Comparison of ENCODE assay signal across 7 cellular contexts in genomic region chr1:109193653-109194590, GRCh38. TPM values are rescaled to one million over a fixed set of nuclear protein-coding genes. Genes with fewer than 3 reads are reported as not detected.
DNase-seq lines count a peak whose midpoint lies in the region; ATAC-seq, FAIRE-seq and TF ChIP-seq lines count a peak whose summit lies in the region.

No MANE protein-coding gene starts in this region.

- WGBS in HepG2 (ENCODE audit: low lambda C conversion rate), result 0% methylated on average over 14 of the region's 14 CpGs

- FAIRE-seq in HepG2 (lab: Jason Lieb, UNC), result peak; percentile 75

- ATAC-seq in HG02981 (IDR thresholded peaks at IDR 0.05; ENCODE audit: unreplicated experiment), result peak; percentile 59
- peak; percentile 78 for ATAC-seq in activated naive CD8-positive, alpha-beta T cell treated with anti-CD3 and anti-CD28 coated beads, Interleukin-2, amount 10 ng/mL, durations not matched to agents 7 days and 5 days (ENCODE audit: low read depth)
- peak; percentile 58 for ATAC-seq in HepG2
- ATAC-seq in HG02840 (IDR thresholded peaks at IDR 0.05; ENCODE audit: low FRiP score, unreplicated experiment), result no peak

- CTCF ChIA-PET in HepG2 (lab: Yijun Ruan, JAX; ENCODE audit: low intra/inter-chr PET ratio, low total read pairs), result interaction anchor here (0.9 kb wide), 1 partner anchor 81 kb away, joined by 3 read pairs; no protein-coding TSS in a partner anchor

- TF ChIP-seq RAD21 in HepG2 (CRISPR knock-in tag; IDR thresholded peaks at IDR 0.05), result peak; percentile 63; the same call in 1 of the 2 replicates

- no peak overlapping the region for H3K27ac Mint-ChIP-seq in activated naive CD8-positive, alpha-beta T cell treated with anti-CD3 and anti-CD28 coated beads, Interleukin-2, amount 10 ng/mL, durations not matched to agents 7 days and 5 days

- no peaks in the 10 kb centered on the region for H3K79me2 ChIP-seq in HepG2 (ENCODE audit: insufficient read depth, low read length)

- H2AFZ ChIP-seq in HepG2 (ENCODE audit: low read length), result no peak overlapping the region

- in situ Hi-C loops in HepG2 (cut with HindIII; ENCODE audit: extremely low pct_ligation_motif_present, low pct_unique_long_range_greater_than_20kb), result no loop called here

- peak overlapping the region; percentile 67 for H3K4me2 ChIP-seq in HepG2 (ENCODE audit: low read depth, low read length)

- BruUV-seq in HepG2 (replicated peaks; lab: Mats Ljungman, UMichigan), result no TSS peak

- H4K20me1 ChIP-seq in HepG2 (ENCODE audit: insufficient read depth, low read length), result no peaks in the 10 kb centered on the region

- TF ChIP-seq POLR2A in HepG2 (IDR thresholded peaks at IDR 0.05; ENCODE audit: insufficient read depth in 1 of 2, low read depth in 2 of 2, low read length in 2 of 2), result no peak

- peaks cover 16% of the 10 kb centered on the region; the same call in 1 of the 2 replicates for H3K4me1 ChIP-seq in SJCRH30
- H3K4me1 ChIP-seq in HepG2 (ENCODE audit: insufficient read depth, low read length), result peaks cover 55% of the 10 kb centered on the region

- DNase-seq in GM10266 (ENCODE audit: extremely low spot score) (peak; percentile 75), SJCRH30 (peak; percentile 48 to 79), HepG2 (ENCODE audit: low spot score) (no peak)
- peak; percentile 76 for DNase-seq in activated naive CD8-positive, alpha-beta T cell treated with anti-CD3 and anti-CD28 coated beads, Interleukin-2, amount 10 ng/mL, durations not matched to agents 7 days and 5 days
- DNase-seq in stimulated activated naive CD4-positive, alpha-beta T cell (lab: John Stamatoyannopoulos, UW), result peak in 4 of 6 experiments; percentile 11 to 58 (median 19)

- H3K36me3 Mint-ChIP-seq in activated naive CD8-positive, alpha-beta T cell treated with anti-CD3 and anti-CD28 coated beads, Interleukin-2, amount 10 ng/mL, durations not matched to agents 7 days and 5 days, result no peaks in the 10 kb centered on the region

- no peak overlapping the region for H3K9ac ChIP-seq in HepG2 (ENCODE audit: insufficient read depth, low read depth, low read length)

- H3K27me3 ChIP-seq in SJCRH30 (no peaks in the 10 kb centered on the region), HepG2 (ENCODE audit: control insufficient read depth in 1 of 2, insufficient read depth in 2 of 2, low read length in 2 of 2) (no peaks in the 10 kb centered on the region; a peak in 2 of 5 replicates)

- intact Hi-C loops in HepG2 (cut with micrococcal nuclease; ENCODE audit: unreplicated experiment), result loop anchor here (5.0 kb wide), 1 partner anchor 82 kb away; the partner anchor contains the start of gene ELAPOR1

- H3K27ac ChIP-seq in SJCRH30, result no peak overlapping the region
- H3K27ac ChIP-seq in HepG2 (ENCODE audit: extremely low read length, insufficient read depth, low read length), result no peak overlapping the region

- H3K4me3 ChIP-seq in SJCRH30 (no peak overlapping the region), HepG2 (replicated peaks in 1 of 3; ENCODE audit: insufficient read depth in 1 of 3, low read depth in 2 of 3, low read length in 3 of 3) (peak overlapping the region in 1 of 3 experiments; percentile 52; a peak in 1 of 6 replicates)

- TF ChIP-seq CTCF in GM10266 (IDR thresholded peaks at IDR 0.05; ENCODE audit: control insufficient read depth, insufficient read depth, low read depth, missing control alignments) (peak; percentile 75), HepG2 (CRISPR knock-in tag; IDR thresholded peaks at IDR 0.05) (peak; percentile 84)

- TF ChIP-seq EP300 in HepG2 (IDR thresholded peaks at IDR 0.05; ENCODE audit: low read depth in 2 of 2, low read length in 2 of 2), result no peak
- TF ChIP-seq EP300 in HepG2 (CRISPR knock-in tag; IDR thresholded peaks at IDR 0.05; ENCODE audit: borderline replicate concordance), result no peak

- no peaks in the 10 kb centered on the region for H3K9me3 Mint-ChIP-seq in activated naive CD8-positive, alpha-beta T cell treated with anti-CD3 and anti-CD28 coated beads, Interleukin-2, amount 10 ng/mL, durations not matched to agents 7 days and 5 days

- H3K27me3 Mint-ChIP-seq in activated naive CD8-positive, alpha-beta T cell treated with anti-CD3 and anti-CD28 coated beads, Interleukin-2, amount 10 ng/mL, durations not matched to agents 7 days and 5 days, result no peaks in the 10 kb centered on the region

- no peaks in the 10 kb centered on the region for H3K36me3 ChIP-seq in SJCRH30
- no peaks in the 10 kb centered on the region for H3K36me3 ChIP-seq in HepG2 (replicated peaks in 1 of 2; ENCODE audit: control insufficient read depth in 1 of 2, insufficient read depth in 2 of 2, low read length in 2 of 2)

- POLR2A ChIA-PET in activated naive CD8-positive, alpha-beta T cell treated with anti-CD3 and anti-CD28 coated beads, Interleukin-2, amount 10 ng/mL, durations not matched to agents 7 days and 5 days (lab: Charles Lee), result no interaction called here
- POLR2A ChIA-PET in HepG2 (lab: Yijun Ruan, JAX), result interaction anchor here (1.7 kb wide), 2 partner anchors 13 to 20 kb away, joined by 5 to 7 read pairs; partner anchors contain the start of gene SARS1

- H3K4me3 Mint-ChIP-seq in activated naive CD8-positive, alpha-beta T cell treated with anti-CD3 and anti-CD28 coated beads, Interleukin-2, amount 10 ng/mL, durations not matched to agents 7 days and 5 days, result no peak overlapping the region

- peaks cover 7% of the 10 kb centered on the region for H3K4me1 Mint-ChIP-seq in activated naive CD8-positive, alpha-beta T cell treated with anti-CD3 and anti-CD28 coated beads, Interleukin-2, amount 10 ng/mL, durations not matched to agents 7 days and 5 days

- H3K9me3 ChIP-seq in SJCRH30 (replicated peaks), result no peaks in the 10 kb centered on the region
- H3K9me3 ChIP-seq in HepG2 (ENCODE audit: low read length), result no peaks in the 10 kb centered on the region

TF ChIP-seq in HepG2, 621 proteins besides CTCF, POLR2A, EP300 and RAD21 (continues in another document):
- TF ChIP-seq CEBPB (IDR thresholded peaks at IDR 0.05; ENCODE audit: borderline replicate concordance, low read depth, low read length) (peak; percentile 24; the same call in 1 of the 2 replicates), XRCC5 (optimal IDR thresholded peaks at IDR 0.05; ENCODE audit: low read length) (peak; percentile 34), RARA (CRISPR knock-in tag; IDR thresholded peaks at IDR 0.05) (no peak)

RNA-seq across cellular contexts. Expression of gene SARS1, which starts 19.8 kb away (rescaled TPM):
- 105 and 107 TPM in 2 replicates for total RNA-seq in SJCRH30 (2014; rRNA removed; shearing (Covaris generic))
- total RNA-seq in activated naive CD8-positive, alpha-beta T cell treated with anti-CD3 and anti-CD28 coated beads, Interleukin-2, amount 10 ng/mL, durations not matched to agents 7 days and 5 days, result 100 to 1,000 TPM; 176 to 184 TPM
- total RNA-seq in HepG2 (2016; rRNA removed; fragmentation: Illumina TruSeq; extraction: Trizol), result 134 and 166 TPM in 2 replicates
- 35.5 and 37.6 TPM in 2 replicates for total RNA-seq in HepG2 (2016; cell fraction: cytosol; rRNA removed; fragmentation: Illumina TruSeq; extraction: Trizol; ENCODE audit: low read depth)
- 133 and 171 TPM in 2 replicates for total RNA-seq in HepG2 (2016; cell fraction: insoluble cytoplasmic fraction; rRNA removed; fragmentation: Illumina TruSeq; extraction: Trizol)
- total RNA-seq in HepG2 (2016; cell fraction: membrane; rRNA removed; fragmentation: Illumina TruSeq; extraction: Trizol), result 59.1 and 63.3 TPM in 2 replicates
- 64.5 and 74.2 TPM in 2 replicates for total RNA-seq in HepG2 (2016; cell fraction: nucleus; rRNA removed; fragmentation: Illumina TruSeq; extraction: Trizol)
- 103 and 142 TPM in 2 replicates for polyA plus RNA-seq in HepG2 (2011; rRNA removed)
- polyA plus RNA-seq in HepG2 (2011; cell fraction: cytosol; rRNA removed), result 112 and 159 TPM in 2 replicates
- polyA plus RNA-seq in HepG2 (2011; cell fraction: nucleus; rRNA removed), result 105 and 142 TPM in 2 replicates
- 149 and 254 TPM in 2 replicates for polyA plus RNA-seq in HepG2 (2012)
- polyA plus RNA-seq in HepG2 (2016; cell fraction: cytosol; fragmentation: Illumina TruSeq; extraction: Trizol; ENCODE audit: low read depth), result 26.3 and 26.7 TPM in 2 replicates
- polyA plus RNA-seq in HepG2 (2016; cell fraction: insoluble cytoplasmic fraction; fragmentation: Illumina TruSeq; extraction: Trizol; ENCODE audit: low read depth), result 147 and 154 TPM in 2 replicates
- 40.9 and 46.0 TPM in 2 replicates for polyA plus RNA-seq in HepG2 (2016; cell fraction: membrane; fragmentation: Illumina TruSeq; extraction: Trizol; ENCODE audit: low read depth)
- 89.4 and 93.0 TPM in 2 replicates for polyA plus RNA-seq in HepG2 (2016; cell fraction: nucleus; fragmentation: Illumina TruSeq; extraction: Trizol; ENCODE audit: insufficient read depth, low read depth)
- 99.8 and 124 TPM in 2 replicates for polyA minus RNA-seq in HepG2 (2011; rRNA and poly(A)+ RNA removed; ENCODE audit: low replicate concordance)
- 50.9 and 77.1 TPM in 2 replicates for polyA minus RNA-seq in HepG2 (2011; cell fraction: cytosol; rRNA and poly(A)+ RNA removed)
- polyA minus RNA-seq in HepG2 (2011; cell fraction: nucleus; rRNA and poly(A)+ RNA removed), result 83.3 and 131 TPM in 2 replicates

RNA-seq across cellular contexts. Expression of gene CELSR2, which starts 55.4 kb away (rescaled TPM):
- 2.6 and 4.0 TPM in 2 replicates for total RNA-seq in SJCRH30 (2014; rRNA removed; shearing (Covaris generic))
- 1 to 10 TPM; 6.3 to 6.9 TPM for total RNA-seq in activated naive CD8-positive, alpha-beta T cell treated with anti-CD3 and anti-CD28 coated beads, Interleukin-2, amount 10 ng/mL, durations not matched to agents 7 days and 5 days
- total RNA-seq in HepG2 (2016; rRNA removed; fragmentation: Illumina TruSeq; extraction: Trizol), result 3.1 and 4.0 TPM in 2 replicates
- total RNA-seq in HepG2 (2016; cell fraction: cytosol; rRNA removed; fragmentation: Illumina TruSeq; extraction: Trizol; ENCODE audit: low read depth), result 1.9 and 2.7 TPM in 2 replicates
- 2.4 and 4.3 TPM in 2 replicates for total RNA-seq in HepG2 (2016; cell fraction: insoluble cytoplasmic fraction; rRNA removed; fragmentation: Illumina TruSeq; extraction: Trizol)
- 1.9 and 2.3 TPM in 2 replicates for total RNA-seq in HepG2 (2016; cell fraction: membrane; rRNA removed; fragmentation: Illumina TruSeq; extraction: Trizol)
- total RNA-seq in HepG2 (2016; cell fraction: nucleus; rRNA removed; fragmentation: Illumina TruSeq; extraction: Trizol), result 7.6 and 9.5 TPM in 2 replicates
- 6.6 and 7.8 TPM in 2 replicates for polyA plus RNA-seq in HepG2 (2011; rRNA removed)
- polyA plus RNA-seq in HepG2 (2011; cell fraction: cytosol; rRNA removed), result 3.6 and 4.4 TPM in 2 replicates
- polyA plus RNA-seq in HepG2 (2011; cell fraction: nucleus; rRNA removed), result 23.5 and 27.3 TPM in 2 replicates
- 5.9 and 7.3 TPM in 2 replicates for polyA plus RNA-seq in HepG2 (2012)
- 0.35 and 0.41 TPM in 2 replicates for polyA plus RNA-seq in HepG2 (2016; cell fraction: cytosol; fragmentation: Illumina TruSeq; extraction: Trizol; ENCODE audit: low read depth)
- 2.4 and 3.9 TPM in 2 replicates for polyA plus RNA-seq in HepG2 (2016; cell fraction: insoluble cytoplasmic fraction; fragmentation: Illumina TruSeq; extraction: Trizol; ENCODE audit: low read depth)
- 0.68 TPM in 2 replicates for polyA plus RNA-seq in HepG2 (2016; cell fraction: membrane; fragmentation: Illumina TruSeq; extraction: Trizol; ENCODE audit: low read depth)
- polyA plus RNA-seq in HepG2 (2016; cell fraction: nucleus; fragmentation: Illumina TruSeq; extraction: Trizol; ENCODE audit: insufficient read depth, low read depth), result 18.1 and 20.4 TPM in 2 replicates
- 25.8 and 30.0 TPM in 2 replicates for polyA minus RNA-seq in HepG2 (2011; rRNA and poly(A)+ RNA removed; ENCODE audit: low replicate concordance)
- polyA minus RNA-seq in HepG2 (2011; cell fraction: cytosol; rRNA and poly(A)+ RNA removed), result 7.9 and 9.1 TPM in 2 replicates
- polyA minus RNA-seq in HepG2 (2011; cell fraction: nucleus; rRNA and poly(A)+ RNA removed), result 13.4 and 15.3 TPM in 2 replicates
